8 cellular contexts compared by ENCODE assay signal in genomic region chr6:25951296-25952032, GRCh38. TPM values are rescaled to one million over a fixed set of nuclear protein-coding genes. Genes with fewer than 3 reads are reported as not detected.
"Had no signal": no experiment of that assay in that cellular context is flagged by ENCODE, and none has a peak within 500 bp of the region (broad histone marks: within the 10 kb centered on the region; RNA-seq: fewer than 3 reads in every experiment).

No MANE protein-coding gene starts in this region.

- FAIRE-seq: G401.6, GM12878, GM12891, GM12892, GM19239 had no signal

- ATAC-seq: GM12878 had no signal

- DNase-seq: GDM1, GF-D8 had no signal

- H3K4me3 ChIP-seq: GM12878 had no signal

RNA-seq across cellular contexts. Expression of gene SLC17A2, which starts 21.0 kb away (rescaled TPM):
- total RNA-seq: G401, GM12878 had no signal
- polyA plus RNA-seq: GM12878 had no signal
